Comparison of ENCODE assay signal across 14 cellular contexts in genomic region chr3:143134446-143134845, GRCh38. TPM values are rescaled to one million over a fixed set of nuclear protein-coding genes. Genes with fewer than 3 reads are reported as not detected.
DNase-seq lines count a peak whose midpoint lies in the region; ATAC-seq and TF ChIP-seq lines count a peak whose summit lies in the region.
"Had no signal": no experiment of that assay in that cellular context is flagged by ENCODE, and none has a peak within 500 bp of the region (broad histone marks: within the 10 kb centered on the region; RNA-seq: fewer than 3 reads in every experiment).

No MANE protein-coding gene starts in this region.

- H3K4me3 ChIP-seq in PC-3 (ENCODE audit: low read length) = no peak overlapping the region

- peaks cover 9% of the 10 kb centered on the region for H3K36me3 Mint-ChIP-seq in osteocyte (ENCODE audit: unreplicated experiment)
- peaks cover 4% of the 10 kb centered on the region for H3K36me3 Mint-ChIP-seq in natural killer cell treated with Interleukin-12 subunit alpha and Interleukin-12 subunit beta and Interleukin-15 and Interleukin-18, amount 100 ng/mL, for 72 hours
- H3K36me3 Mint-ChIP-seq: T-cell had no signal

- H3K4me1 ChIP-seq in PC-3 (ENCODE audit: insufficient read depth, low read length) = peaks cover 20% of the 10 kb centered on the region

- H3K27ac ChIP-seq in PC-3 (ENCODE audit: low read length) = peak overlapping the region; percentile 36
- H3K27ac ChIP-seq: KMS-11, neutrophil had no signal

- no TSS peak for BruUV-seq in PC-3 (replicated peaks; lab: Mats Ljungman, UMichigan)

- no peaks in the 10 kb centered on the region for H3K9me3 ChIP-seq in PC-3 (ENCODE audit: low read length)
- H3K9me3 ChIP-seq: neutrophil had no signal

- no peaks in the 10 kb centered on the region for H3K36me3 ChIP-seq in PC-3 (ENCODE audit: low read depth, low read length)
- H3K36me3 ChIP-seq: neutrophil had no signal

- H3K4me2 ChIP-seq in PC-3 (ENCODE audit: low read length) = peak overlapping the region; percentile 36
- H3K4me2 ChIP-seq: KMS-11 had no signal

- CTCF ChIA-PET in PC-3 (lab: Charles Lee) = interaction anchor here (0.6 kb wide), 1 partner anchor 509 kb away, joined by 6 read pairs; no protein-coding TSS in a partner anchor

- H3K9me2 ChIP-seq in PC-3 (replicated peaks; ENCODE audit: low read length) = no peaks in the 10 kb centered on the region

- H3F3A ChIP-seq in PC-3 (ENCODE audit: low read length, unreplicated experiment) = no peaks in the 10 kb centered on the region

- H3K27me3 ChIP-seq in PC-3 (ENCODE audit: low read length) = no peaks in the 10 kb centered on the region
- H3K27me3 ChIP-seq: neutrophil had no signal

- no peaks in the 10 kb centered on the region for H3K9me3 Mint-ChIP-seq in osteocyte (ENCODE audit: unreplicated experiment)
- H3K9me3 Mint-ChIP-seq in natural killer cell treated with Interleukin-12 subunit alpha and Interleukin-12 subunit beta and Interleukin-15 and Interleukin-18, amount 100 ng/mL, for 72 hours = peaks cover 3% of the 10 kb centered on the region
- H3K9me3 Mint-ChIP-seq: activated CD4-positive, alpha-beta T cell treated with anti-CD3 and anti-CD28 coated beads, Interleukin-2, amount 10 ng/mL, durations not matched to agents 7 days and 5 days; T-cell had no signal

- ATAC-seq in PC-3 (no peak), HG02884 (IDR thresholded peaks at IDR 0.05; ENCODE audit: unreplicated experiment) (no peak), GM21423 (IDR thresholded peaks at IDR 0.05; ENCODE audit: unreplicated experiment) (no peak)
- ATAC-seq in natural killer cell treated with Interleukin-12 subunit alpha and Interleukin-12 subunit beta and Interleukin-15 and Interleukin-18, amount 100 ng/mL, for 72 hours = no peak
- ATAC-seq: T-cell had no signal

- peak overlapping the region; percentile 89 for H3K27ac Mint-ChIP-seq in osteocyte (ENCODE audit: unreplicated experiment)
- no peak overlapping the region for H3K27ac Mint-ChIP-seq in natural killer cell treated with Interleukin-12 subunit alpha and Interleukin-12 subunit beta and Interleukin-15 and Interleukin-18, amount 100 ng/mL, for 72 hours
- H3K27ac Mint-ChIP-seq: activated CD4-positive, alpha-beta T cell treated with anti-CD3 and anti-CD28 coated beads, Interleukin-2, amount 10 ng/mL, durations not matched to agents 7 days and 5 days; T-cell had no signal

- no peaks in the 10 kb centered on the region for H3K27me3 Mint-ChIP-seq in osteocyte (ENCODE audit: unreplicated experiment)
- H3K27me3 Mint-ChIP-seq in natural killer cell treated with Interleukin-12 subunit alpha and Interleukin-12 subunit beta and Interleukin-15 and Interleukin-18, amount 100 ng/mL, for 72 hours = no peaks in the 10 kb centered on the region
- H3K27me3 Mint-ChIP-seq: activated CD4-positive, alpha-beta T cell treated with anti-CD3 and anti-CD28 coated beads, Interleukin-2, amount 10 ng/mL, durations not matched to agents 7 days and 5 days; T-cell had no signal

- H2AFZ ChIP-seq in PC-3 (ENCODE audit: low read length) = no peak overlapping the region

- H3K79me2 ChIP-seq in PC-3 (ENCODE audit: low read length) = no peaks in the 10 kb centered on the region

- H3K4me3 Mint-ChIP-seq in osteocyte (ENCODE audit: unreplicated experiment) = no peak overlapping the region
- no peak overlapping the region for H3K4me3 Mint-ChIP-seq in natural killer cell treated with Interleukin-12 subunit alpha and Interleukin-12 subunit beta and Interleukin-15 and Interleukin-18, amount 100 ng/mL, for 72 hours
- H3K4me3 Mint-ChIP-seq: activated CD4-positive, alpha-beta T cell treated with anti-CD3 and anti-CD28 coated beads, Interleukin-2, amount 10 ng/mL, durations not matched to agents 7 days and 5 days; T-cell had no signal

- intact Hi-C loops in PC-3 (cut with micrococcal nuclease) = no loop called here

- POLR2A ChIA-PET in PC-3 (lab: Charles Lee; ENCODE audit: unreplicated experiment) = interaction anchor here (0.6 kb wide), 1 partner anchor 1238 kb away, joined by 7 read pairs; no protein-coding TSS in a partner anchor

- no peak overlapping the region for H3K9ac ChIP-seq in PC-3 (ENCODE audit: low read length)
- H3K9ac ChIP-seq: KMS-11 had no signal

- no peaks in the 10 kb centered on the region for H4K20me1 ChIP-seq in PC-3 (ENCODE audit: low read length)

- DNase-seq in DMS153 (lab: John Stamatoyannopoulos, UW) = peak; percentile 17
- no peak for DNase-seq in DMS153 treated with DMSO at 0.1 percent for 48 hours (lab: John Stamatoyannopoulos, UW; ENCODE audit: unreplicated experiment)
- peak; percentile 97 for DNase-seq in NCI-H146 treated with DMSO at 0.1 percent for 48 hours (lab: John Stamatoyannopoulos, UW; ENCODE audit: unreplicated experiment)
- peak; percentile 37 for DNase-seq in PC-3
- no peak for DNase-seq in osteocyte (ENCODE audit: extremely low spot score, unreplicated experiment)
- no peak for DNase-seq in natural killer cell treated with Interleukin-12 subunit alpha and Interleukin-12 subunit beta and Interleukin-15 and Interleukin-18, amount 100 ng/mL, for 72 hours (ENCODE audit: low spot score)
- DNase-seq: activated CD4-positive, alpha-beta T cell treated with anti-CD3 and anti-CD28 coated beads, Interleukin-2, amount 10 ng/mL, durations not matched to agents 7 days and 5 days; activated effector memory CD4-positive, alpha-beta T cell treated with Interleukin-2 at 50 U/mL for 16 hours; hippocampal formation; T-cell had no signal

- peaks cover 41% of the 10 kb centered on the region for H3K4me1 Mint-ChIP-seq in osteocyte (ENCODE audit: unreplicated experiment)
- peaks cover 16 to 23% of the 10 kb centered on the region in 2 donors for H3K4me1 Mint-ChIP-seq in natural killer cell treated with Interleukin-12 subunit alpha and Interleukin-12 subunit beta and Interleukin-15 and Interleukin-18, amount 100 ng/mL, for 72 hours (ENCODE audit: low read depth in 2 of 2)
- H3K4me1 Mint-ChIP-seq: activated CD4-positive, alpha-beta T cell treated with anti-CD3 and anti-CD28 coated beads, Interleukin-2, amount 10 ng/mL, durations not matched to agents 7 days and 5 days had no signal

- TF ChIP-seq CTCF in PC-3 (conservative IDR thresholded peaks at IDR 0.05; ENCODE audit: low read depth, low read length) = no peak
- no peak for TF ChIP-seq CTCF in osteocyte (IDR thresholded peaks at IDR 0.05)

RNA-seq across cellular contexts. Expression of gene CHST2, which starts 14.9 kb away (rescaled TPM):
- total RNA-seq in PC-3 (2014; rRNA removed) (6.7 and 7.3 TPM in 2 replicates), osteocyte (41.6 and 44.5 TPM in 2 replicates)
- 10 to 100 TPM; 16.3 to 26.9 TPM for total RNA-seq in natural killer cell treated with Interleukin-12 subunit alpha and Interleukin-12 subunit beta and Interleukin-15 and Interleukin-18, amount 100 ng/mL, for 72 hours

Comparison
In these comparisons a context has a peak if more than half of its experiments do, and no peak if none do; other contexts are left out.
1. DNase-seq: peak in DMS153 (single experiment), NCI-H146 treated with DMSO at 0.1 percent for 48 hours (single experiment) and PC-3 (single experiment); none in DMS153 treated with DMSO at 0.1 percent for 48 hours (single experiment), osteocyte (single experiment) and natural killer cell treated with Interleukin-12 subunit alpha and Interleukin-12 subunit beta and Interleukin-15 and Interleukin-18, amount 100 ng/mL, for 72 hours (single experiment).